ENCODE assay signal across 8 cellular contexts in the genomic region with DNA sequence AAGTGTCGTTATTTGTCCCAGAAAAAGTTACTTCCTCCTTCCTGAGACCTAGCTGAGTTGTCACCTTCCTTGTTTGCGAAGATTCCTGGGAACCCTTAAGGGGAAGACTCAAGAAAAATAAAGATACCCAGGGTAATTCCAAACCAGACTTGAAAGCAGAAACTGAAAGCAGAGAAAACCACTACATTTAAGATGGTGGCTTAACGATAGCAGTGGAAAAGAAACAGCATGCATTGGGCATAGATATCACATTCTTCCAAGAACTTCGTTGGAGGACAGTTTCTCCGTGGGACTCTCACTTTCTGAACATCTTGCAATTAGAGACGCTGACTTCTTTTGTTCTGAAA.
DNase-seq lines count a peak whose midpoint lies in the region; ATAC-seq and TF ChIP-seq lines count a peak whose summit lies in the region.

No MANE protein-coding gene starts in this region.

- peaks cover 14 to 50% (median 47%) of the 10 kb centered on the region in 4 donors for H3K4me1 Mint-ChIP-seq in naive thymus-derived CD8-positive, alpha-beta T cell

- H3K36me3 ChIP-seq in GM23248 (ENCODE audit: low read depth) (no peaks in the 10 kb centered on the region), OCI-LY3 (replicated peaks; ENCODE audit: low read depth, low read length) (no peaks in the 10 kb centered on the region)

- POLR2A ChIA-PET in naive thymus-derived CD8-positive, alpha-beta T cell (lab: Charles Lee): interaction anchor here (1.1 to 3.9 kb wide), 5 partner anchors 10 to 549 kb away, joined by 3 to 42 read pairs (median 4); partner anchors contain the start of gene SESN3

- H3K4me3 Mint-ChIP-seq in naive thymus-derived CD8-positive, alpha-beta T cell: peak overlapping the region; percentile 44 to 77 (median 66)

- no peak for TF ChIP-seq CTCF in OCI-LY3 (IDR thresholded peaks at IDR 0.05; ENCODE audit: low read depth, low read length)

- in situ Hi-C loops in GM23248 (cut with MboI): no loop called here

- no peaks in the 10 kb centered on the region for H3K27me3 Mint-ChIP-seq in naive thymus-derived CD8-positive, alpha-beta T cell

- no peak for DNase-seq in GM23248
- DNase-seq in naive thymus-derived CD8-positive, alpha-beta T cell: peak in 1 of 10 donors; percentile 15
- DNase-seq in stimulated activated CD4-positive, alpha-beta T cell treated with anti-CD3 and anti-CD28 coated beads, Interleukin-4, amount 100 ng/mL, for 1 hour: no peak
- DNase-seq in nucleus accumbens (lab: John Stamatoyannopoulos, UW): no peak
- no peak for DNase-seq in NCI-H1092 (lab: John Stamatoyannopoulos, UW)
- DNase-seq in anterior cingulate cortex (lab: John Stamatoyannopoulos, UW): no peak

- peaks cover 46% of the 10 kb centered on the region for H3K4me1 ChIP-seq in GM23248 (ENCODE audit: insufficient read depth)
- H3K4me1 ChIP-seq in OCI-LY3 (ENCODE audit: low read length): peaks cover 56% of the 10 kb centered on the region

- peaks cover 26% of the 10 kb centered on the region for H3F3A ChIP-seq in GM23248 (ENCODE audit: insufficient read depth)

- peak overlapping the region; percentile 69 to 98 (median 94) for H3K27ac Mint-ChIP-seq in naive thymus-derived CD8-positive, alpha-beta T cell

- ATAC-seq in GM18520 (IDR thresholded peaks at IDR 0.05; ENCODE audit: unreplicated experiment): peak; percentile 44
- ATAC-seq in naive thymus-derived CD8-positive, alpha-beta T cell: peak; percentile 27 to 45

- peaks cover 0 to 3% (median 0%) of the 10 kb centered on the region in 9 donors for H3K9me3 Mint-ChIP-seq in naive thymus-derived CD8-positive, alpha-beta T cell

- no peak overlapping the region for H3K4me3 ChIP-seq in GM23248
- peak overlapping the region; percentile 59 for H3K4me3 ChIP-seq in OCI-LY3 (ENCODE audit: low read length)

- H3K27me3 ChIP-seq in GM23248 (replicated peaks; ENCODE audit: insufficient read depth) (no peaks in the 10 kb centered on the region), OCI-LY3 (ENCODE audit: low read depth, low read length) (no peaks in the 10 kb centered on the region)

- H3K27ac ChIP-seq in GM23248: no peak overlapping the region
- no peak overlapping the region for H3K27ac ChIP-seq in OCI-LY3 (ENCODE audit: low read length)

- H3K9me2 ChIP-seq in GM23248 (ENCODE audit: insufficient read depth): no peaks in the 10 kb centered on the region

- H3K9me3 ChIP-seq in GM23248 (ENCODE audit: low read depth) (no peaks in the 10 kb centered on the region), OCI-LY3 (ENCODE audit: insufficient read depth, low read length) (no peaks in the 10 kb centered on the region)

- H3K9ac ChIP-seq in GM23248 (no peak overlapping the region), OCI-LY3 (ENCODE audit: low read length) (peak overlapping the region; percentile 23; the same call in 1 of the 2 replicates)

- no peaks in the 10 kb centered on the region for H3K79me2 ChIP-seq in GM23248 (ENCODE audit: insufficient read depth)
- H3K79me2 ChIP-seq in OCI-LY3 (ENCODE audit: low read length): no peaks in the 10 kb centered on the region

- H3K4me2 ChIP-seq in GM23248 (ENCODE audit: unreplicated experiment): peak overlapping the region; percentile 19
- H3K4me2 ChIP-seq in OCI-LY3 (ENCODE audit: low read length): peak overlapping the region; percentile 73

- WGBS in GM23248 (ENCODE audit: low coverage in 1 of 2, low lambda C conversion rate in 2 of 2, missing lambda C conversion rate in 2 of 2), 2 experiments: 85 to 93% methylated on average over 6 of the region's 6 CpGs

- no peaks in the 10 kb centered on the region for H3K36me3 Mint-ChIP-seq in naive thymus-derived CD8-positive, alpha-beta T cell

- no peaks in the 10 kb centered on the region for H4K20me1 ChIP-seq in GM23248 (ENCODE audit: insufficient read depth)
- no peaks in the 10 kb centered on the region for H4K20me1 ChIP-seq in OCI-LY3 (ENCODE audit: insufficient read depth, low read length)

- H2AFZ ChIP-seq in GM23248 (no peak overlapping the region), OCI-LY3 (ENCODE audit: low read depth, low read length) (peak overlapping the region; percentile 92)
